ENCODE assay signal across 8 cellular contexts in the genomic region with DNA sequence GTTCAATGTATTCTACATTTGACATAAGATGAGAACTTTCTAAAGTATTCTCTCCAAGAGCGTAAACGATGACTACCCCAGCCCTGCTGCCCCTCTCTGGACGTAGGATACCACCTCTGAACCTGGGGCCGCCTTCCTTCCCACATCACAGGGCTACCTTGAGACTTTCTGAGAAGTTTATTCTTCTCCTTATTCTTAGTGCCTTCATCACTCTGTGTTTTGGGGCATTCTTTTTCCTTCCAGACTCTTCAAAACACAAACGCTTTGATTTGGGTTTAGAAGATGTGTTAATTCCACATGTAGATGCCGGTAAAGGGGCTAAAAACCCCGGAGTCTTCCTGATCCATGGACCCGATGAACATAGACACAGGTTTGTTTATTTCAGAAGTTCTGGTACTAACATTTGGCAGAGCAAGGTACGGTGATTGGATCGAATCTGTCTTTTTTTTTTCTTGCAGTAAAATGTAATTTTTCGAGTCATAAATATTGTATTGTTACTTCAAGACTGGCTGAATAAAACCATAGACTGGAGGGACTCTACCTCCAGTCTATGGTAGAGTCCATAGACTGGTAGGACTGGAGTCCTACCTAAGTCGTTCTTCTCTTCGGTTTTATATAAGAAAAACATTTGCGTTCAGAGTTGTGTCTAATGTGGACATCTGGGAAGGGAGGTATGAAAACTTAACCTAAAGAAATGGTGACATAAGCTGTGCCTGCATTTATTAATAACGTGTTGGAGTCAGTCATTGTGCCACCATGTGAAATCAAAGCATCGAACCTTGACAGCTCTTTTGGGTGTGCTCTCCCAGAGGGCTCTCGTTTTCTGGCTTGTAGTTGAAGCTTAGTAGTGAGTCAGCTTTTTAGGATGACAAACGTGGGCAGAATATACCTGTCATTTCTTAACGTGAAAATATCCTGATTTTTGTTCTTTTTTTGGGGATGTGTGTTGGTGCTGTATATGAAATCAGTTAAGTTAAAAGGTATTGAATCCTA. TPM values are rescaled to one million over a fixed set of nuclear protein-coding genes. Genes with fewer than 3 reads are reported as not detected.
DNase-seq lines count a peak whose midpoint lies in the region; ATAC-seq and TF ChIP-seq lines count a peak whose summit lies in the region.

No MANE protein-coding gene starts in this region.

- H3F3A ChIP-seq in smooth muscle cell (ENCODE audit: low read depth) = no peaks in the 10 kb centered on the region

- in situ Hi-C loops in IMR-90 (cut with MboI; ENCODE audit: low sequenced_read_pairs) = loop anchor here (25.0 kb wide), 1 partner anchor 394 kb away; no protein-coding TSS in a partner anchor

- TF ChIP-seq POLR2A in heart left ventricle (IDR thresholded peaks at IDR 0.05) (no peak), IMR-90 (IDR thresholded peaks at IDR 0.05; ENCODE audit: low read depth, low read length) (no peak)

- no peak overlapping the region for H3K18ac ChIP-seq in IMR-90 (ENCODE audit: low read depth, low read length)

- H3K27me3 Mint-ChIP-seq in activated T-helper 2 cell treated with anti-CD3 and anti-CD28 coated beads, Interferon-gamma antibody, Interleukin-2, Interleukin-4, amounts not matched to agents 10 μg/mL and 5 μg/mL and 100 μg/mL, durations not matched to agents 14 hours and 24 hours and 36 hours (ENCODE audit: low read depth) = no peaks in the 10 kb centered on the region

- no peak for TF ChIP-seq CTCF in heart left ventricle (IDR thresholded peaks at IDR 0.05)
- TF ChIP-seq CTCF in IMR-90 (conservative IDR thresholded peaks at IDR 0.05; ENCODE audit: low read depth, low read length) = no peak
- no peak for TF ChIP-seq CTCF in smooth muscle cell (IDR thresholded peaks at IDR 0.05; ENCODE audit: borderline replicate concordance, insufficient read depth, poor library complexity, severe bottlenecking)

- H3K27ac Mint-ChIP-seq in activated T-helper 2 cell treated with anti-CD3 and anti-CD28 coated beads, Interferon-gamma antibody, Interleukin-2, Interleukin-4, amounts not matched to agents 10 μg/mL and 5 μg/mL and 100 μg/mL, durations not matched to agents 14 hours and 24 hours and 36 hours = peak overlapping the region; percentile 66

- peaks cover 0 to 44% of the 10 kb centered on the region in 2 experiments; a peak in 3 of 4 replicates for H3K79me1 ChIP-seq in IMR-90 (ENCODE audit: low read depth in 1 of 2, low read length in 2 of 2)

- H3K4me2 ChIP-seq in IMR-90 (ENCODE audit: low read depth, low read length) = peak overlapping the region; percentile 98
- H3K4me2 ChIP-seq in smooth muscle cell = peak overlapping the region; percentile 94

- H2BK20ac ChIP-seq in IMR-90 (ENCODE audit: low read depth, low read length) = no peak overlapping the region

- no peaks in the 10 kb centered on the region for H3K9me3 Mint-ChIP-seq in activated T-helper 2 cell treated with anti-CD3 and anti-CD28 coated beads, Interferon-gamma antibody, Interleukin-2, Interleukin-4, amounts not matched to agents 10 μg/mL and 5 μg/mL and 100 μg/mL, durations not matched to agents 14 hours and 24 hours and 36 hours

- H3K4me1 ChIP-seq in heart left ventricle = peaks cover 4 to 58% (median 36%) of the 10 kb centered on the region in 12 donors
- H3K4me1 ChIP-seq in IMR-90 (ENCODE audit: control insufficient read depth, insufficient read depth, low read length) = peaks cover 6% of the 10 kb centered on the region
- H3K4me1 ChIP-seq in iPS-18a (ENCODE audit: control insufficient read depth, low read depth, low read length) = peaks cover 31% of the 10 kb centered on the region
- H3K4me1 ChIP-seq in smooth muscle cell (ENCODE audit: low read depth) = peaks cover 44% of the 10 kb centered on the region

- H3K9me3 ChIP-seq in heart left ventricle = peaks cover 0 to 5% (median 0%) of the 10 kb centered on the region in 12 donors
- no peaks in the 10 kb centered on the region for H3K9me3 ChIP-seq in IMR-90 (ENCODE audit: control insufficient read depth, insufficient read depth, low read length)
- H3K9me3 ChIP-seq in iPS-18a (ENCODE audit: control insufficient read depth, low read depth, low read length) = no peaks in the 10 kb centered on the region
- no peaks in the 10 kb centered on the region for H3K9me3 ChIP-seq in smooth muscle cell (replicated peaks; ENCODE audit: low read depth)

- no peak overlapping the region for H2BK15ac ChIP-seq in IMR-90 (ENCODE audit: low read depth, low read length)

- H2BK5ac ChIP-seq in IMR-90 (ENCODE audit: low read depth, low read length, poor library complexity, severe bottlenecking) = peak overlapping the region; percentile 20

- ATAC-seq in heart left ventricle = no peak
- ATAC-seq in IMR-90 (ENCODE audit: low read depth) = no peak
- ATAC-seq in GM19324 (IDR thresholded peaks at IDR 0.05; ENCODE audit: low FRiP score, unreplicated experiment) = no peak
- no peak for ATAC-seq in HG03159 (IDR thresholded peaks at IDR 0.05; ENCODE audit: unreplicated experiment)

- TF ChIP-seq RAD21 in IMR-90 (IDR thresholded peaks at IDR 0.05; ENCODE audit: low read length) = no peak

- POLR2A ChIA-PET in IMR-90 (lab: Charles Lee; ENCODE audit: unreplicated experiment) = no interaction called here

- H3K4me3 ChIP-seq in heart left ventricle (peak overlapping the region; percentile 73 to 94 (median 88)), IMR-90 (ENCODE audit: insufficient read depth, low read depth, low read length) (peak overlapping the region; percentile 90), iPS-18a (ENCODE audit: low read length) (peak overlapping the region; percentile 86), smooth muscle cell (peak overlapping the region; percentile 90)

- H3K9ac ChIP-seq in IMR-90 (ENCODE audit: low read depth, low read length) = peak overlapping the region; percentile 74
- peak overlapping the region; percentile 78 for H3K9ac ChIP-seq in iPS-18a (ENCODE audit: low read length)
- peak overlapping the region; percentile 91 for H3K9ac ChIP-seq in smooth muscle cell (ENCODE audit: low read depth)

- H3K9me1 ChIP-seq in IMR-90 (ENCODE audit: insufficient read depth, low read length) = peaks cover 3% of the 10 kb centered on the region; the same call in 1 of the 2 replicates

- peaks cover 27% of the 10 kb centered on the region; the same call in 1 of the 2 replicates for H4K20me1 ChIP-seq in IMR-90 (ENCODE audit: insufficient read depth, low read length)
- H4K20me1 ChIP-seq in smooth muscle cell (ENCODE audit: low read depth) = peaks cover 59% of the 10 kb centered on the region

- H2AK5ac ChIP-seq in IMR-90 (ENCODE audit: low read depth, low read length) = no peak overlapping the region

- no peak overlapping the region for H2AK9ac ChIP-seq in IMR-90 (replicated peaks; ENCODE audit: low read depth, low read length, poor library complexity)

- H3K36me3 ChIP-seq in heart left ventricle (no peaks in the 10 kb centered on the region), IMR-90 (ENCODE audit: control insufficient read depth, insufficient read depth, low read length) (no peaks in the 10 kb centered on the region), iPS-18a (ENCODE audit: control insufficient read depth, low read depth, low read length) (no peaks in the 10 kb centered on the region), smooth muscle cell (ENCODE audit: low read depth) (no peaks in the 10 kb centered on the region)

- H3K23ac ChIP-seq in IMR-90 (ENCODE audit: low read depth, low read length) = peak overlapping the region; percentile 82; the same call in 1 of the 2 replicates

- H3K27ac ChIP-seq in heart left ventricle (peak overlapping the region in 8 of 12 donors; percentile 90 to 99 (median 98)), IMR-90 (ENCODE audit: insufficient read depth, low read length) (no peak overlapping the region), iPS-18a (ENCODE audit: low read length) (no peak overlapping the region), smooth muscle cell (ENCODE audit: low read depth) (no peak overlapping the region)

- CTCF ChIA-PET in IMR-90 (lab: Yijun Ruan, JAX) = interaction anchor here (0.7 kb wide), 1 partner anchor 58 kb away, joined by 3 read pairs; no protein-coding TSS in a partner anchor

- H2AFZ ChIP-seq in IMR-90 (replicated peaks; ENCODE audit: low read length, poor library complexity) (no peak overlapping the region), smooth muscle cell (ENCODE audit: low read depth) (no peak overlapping the region)

- intact Hi-C loops in heart left ventricle (cut with DNase I) = loop anchor here in 5 of 10 donors (5.0 to 10.0 kb wide), 3 partner anchors 106 to 246 kb away; partner anchors contain the start of genes TRIM45 (in 4 of the 5) and TENT5C (in 2 of the 5)
- intact Hi-C loops in cardiac septum (cut with DNase I) = loop anchor here (10.0 kb wide), 2 partner anchors 236 to 244 kb away; partner anchors contain the start of genes TENT5C and TRIM45
- intact Hi-C loops in IMR-90 (cut with micrococcal nuclease) = loop anchor here (5.0 to 10.0 kb wide), 3 partner anchors 224 to 529 kb away; no protein-coding TSS in a partner anchor
- intact Hi-C loops in activated T-helper 2 cell treated with anti-CD3 and anti-CD28 coated beads, Interferon-gamma antibody, Interleukin-2, Interleukin-4, amounts not matched to agents 10 μg/mL and 5 μg/mL and 100 μg/mL, durations not matched to agents 14 hours and 24 hours and 36 hours (cut with micrococcal nuclease) = loop anchor here (5.0 to 10.0 kb wide), 4 partner anchors 244 to 386 kb away; partner anchors contain the start of genes TRIM45 and TTF2

- no peak overlapping the region for H4K91ac ChIP-seq in IMR-90 (ENCODE audit: insufficient read depth, low read depth, low read length)

- H3K56ac ChIP-seq in IMR-90 (ENCODE audit: extremely low read depth, insufficient read depth, low read length) = peak overlapping the region; percentile 43; the same call in 1 of the 2 replicates

- H3K4ac ChIP-seq in IMR-90 (ENCODE audit: low read depth, low read length) = no peak overlapping the region

- no peak overlapping the region for H2BK120ac ChIP-seq in IMR-90 (ENCODE audit: low read depth, low read length)

- dilution Hi-C loops in IMR-90 (cut with HindIII; ENCODE audit: low sequenced_read_pairs, unreplicated experiment) = no loop called here

- peak overlapping the region; percentile 64; the same call in 1 of the 2 replicates for H3K14ac ChIP-seq in IMR-90 (replicated peaks; ENCODE audit: low read depth, low read length)

- H3K4me1 Mint-ChIP-seq in activated T-helper 2 cell treated with anti-CD3 and anti-CD28 coated beads, Interferon-gamma antibody, Interleukin-2, Interleukin-4, amounts not matched to agents 10 μg/mL and 5 μg/mL and 100 μg/mL, durations not matched to agents 14 hours and 24 hours and 36 hours (ENCODE audit: low read depth) = peaks cover 61% of the 10 kb centered on the region

- no TSS peak for BruUV-seq in IMR-90 (replicated peaks; lab: Mats Ljungman, UMichigan)

- H3K27me3 ChIP-seq in heart left ventricle (no peaks in the 10 kb centered on the region), IMR-90 (ENCODE audit: control insufficient read depth, insufficient read depth, low read length) (no peaks in the 10 kb centered on the region), iPS-18a (ENCODE audit: control insufficient read depth, insufficient read depth, low read length) (peaks cover 32% of the 10 kb centered on the region), smooth muscle cell (ENCODE audit: low read depth) (no peaks in the 10 kb centered on the region)

- H4K5ac ChIP-seq in IMR-90 (ENCODE audit: low read depth, low read length) = no peak overlapping the region

- peaks cover 61% of the 10 kb centered on the region for H3K79me2 ChIP-seq in smooth muscle cell (ENCODE audit: low read depth)

- H3K36me3 Mint-ChIP-seq in activated T-helper 2 cell treated with anti-CD3 and anti-CD28 coated beads, Interferon-gamma antibody, Interleukin-2, Interleukin-4, amounts not matched to agents 10 μg/mL and 5 μg/mL and 100 μg/mL, durations not matched to agents 14 hours and 24 hours and 36 hours (ENCODE audit: low read depth) = peaks cover 12% of the 10 kb centered on the region

- H4K8ac ChIP-seq in IMR-90 (ENCODE audit: low read depth in 2 of 2, low read length in 2 of 2) = no peak overlapping the region; a peak in 1 of 4 replicates

- 6 to 9% (median 7%) methylated on average over 19 of the region's 19 CpGs for WGBS in heart left ventricle, 4 donors
- WGBS in IMR-90 (ENCODE audit: extremely low coverage in 2 of 2, insufficient read length in 1 of 2), 2 experiments = 8% methylated on average over 2 of the region's 19 CpGs; no CpG with 5 or more reads in 1 of the 2 experiments
- 11% methylated on average over 19 of the region's 19 CpGs for WGBS in smooth muscle cell (ENCODE audit: low lambda C conversion rate)

- H3K4me3 Mint-ChIP-seq in activated T-helper 2 cell treated with anti-CD3 and anti-CD28 coated beads, Interferon-gamma antibody, Interleukin-2, Interleukin-4, amounts not matched to agents 10 μg/mL and 5 μg/mL and 100 μg/mL, durations not matched to agents 14 hours and 24 hours and 36 hours (ENCODE audit: low read depth) = peak overlapping the region; percentile 88

- DNase-seq in heart left ventricle (no peak), cardiac septum (ENCODE audit: low spot score) (no peak), IMR-90 (peak; percentile 11), smooth muscle cell (lab: John Stamatoyannopoulos, UW; ENCODE audit: unreplicated experiment) (no peak)
- no peak for DNase-seq in activated T-helper 2 cell treated with anti-CD3 and anti-CD28 coated beads, Interferon-gamma antibody, Interleukin-2, Interleukin-4, amounts not matched to agents 10 μg/mL and 5 μg/mL and 100 μg/mL, durations not matched to agents 14 hours and 24 hours and 36 hours (ENCODE audit: low spot score)

RNA-seq across cellular contexts. Expression of gene MAN1A2, which starts 1.2 kb away (rescaled TPM):
- total RNA-seq in heart left ventricle = 10 to 100 TPM; 15.8 to 36.5 (median 23.9) TPM
- polyA plus RNA-seq in heart left ventricle = 10 to 100 TPM in 1 of 2 donors, 1 to 10 TPM in 1; 5.1 to 12.9 TPM
- total RNA-seq in cardiac septum = 36.3 TPM
- 29.4 and 60.8 TPM in 2 replicates for total RNA-seq in IMR-90 (2012; rRNA removed)
- polyA plus RNA-seq in IMR-90 (2012; rRNA removed) = 12.0 and 12.4 TPM in 2 replicates
- 2.2 and 7.9 TPM in 2 replicates for polyA plus RNA-seq in IMR-90 (2012; cell fraction: cytosol; rRNA removed)
- 0.72 and 9.7 TPM in 2 replicates for polyA plus RNA-seq in IMR-90 (2012; cell fraction: nucleus; rRNA removed; ENCODE audit: low replicate concordance)
- 26.0 and 27.1 TPM in 2 replicates for total RNA-seq in activated T-helper 2 cell treated with anti-CD3 and anti-CD28 coated beads, Interferon-gamma antibody, Interleukin-2, Interleukin-4, amounts not matched to agents 10 μg/mL and 5 μg/mL and 100 μg/mL, durations not matched to agents 14 hours and 24 hours and 36 hours
- 41.3 and 48.8 TPM in 2 replicates for total RNA-seq in smooth muscle cell
- 18.2 and 23.6 TPM in 2 replicates for polyA plus RNA-seq in smooth muscle cell

Comparison
In these comparisons a context has a peak if more than half of its experiments do, and no peak if none do; other contexts are left out.
1. H3K27ac ChIP-seq: peak in heart left ventricle (8 of 12); none in IMR-90 (single experiment), iPS-18a (single experiment) and smooth muscle cell (single experiment).
2. Peak in every context shown above with its lines, with median percentiles within 50 percentile points of each other: H3K4me3 ChIP-seq and H3K9ac ChIP-seq.